ENCODE assay signal across 24 cellular contexts in the genomic region with DNA sequence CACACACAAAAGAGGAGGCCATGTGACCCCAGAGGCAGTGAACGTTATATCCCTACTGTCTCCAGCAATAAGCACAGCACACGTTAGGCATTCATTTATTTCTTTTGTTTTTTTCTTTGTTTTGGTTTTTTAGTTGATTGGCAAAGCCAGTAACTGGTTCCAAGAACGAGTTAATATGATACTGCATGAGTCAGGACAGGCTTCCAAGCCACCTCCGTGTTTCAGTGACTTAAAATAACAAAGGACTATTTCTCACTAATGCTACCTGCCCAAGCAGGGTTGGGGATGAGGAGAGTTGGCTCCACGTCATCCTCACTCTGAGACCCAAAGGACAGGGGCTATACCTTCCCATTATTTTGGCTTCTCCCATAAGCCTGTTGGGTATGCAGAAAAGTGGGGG.
DNase-seq lines count a peak whose midpoint lies in the region; ATAC-seq and TF ChIP-seq lines count a peak whose summit lies in the region.
"Had no signal": no experiment of that assay in that cellular context is flagged by ENCODE, and none has a peak within 500 bp of the region (broad histone marks: within the 10 kb centered on the region; RNA-seq: fewer than 3 reads in every experiment).

No MANE protein-coding gene starts in this region.

- TF ChIP-seq CTCF in WERI-Rb-1 (IDR thresholded peaks at IDR 0.05; ENCODE audit: low read depth, low read length) = no peak
- no peak for TF ChIP-seq CTCF in epithelial cell of proximal tubule (conservative IDR thresholded peaks at IDR 0.05; ENCODE audit: low read depth, low read length)
- no peak for TF ChIP-seq CTCF in psoas muscle (IDR thresholded peaks at IDR 0.05)
- no peak for TF ChIP-seq CTCF in CD14-positive monocyte (IDR thresholded peaks at IDR 0.05)

- peaks cover 1 to 3% (median 3%) of the 10 kb centered on the region in 3 donors for H3K27me3 Mint-ChIP-seq in CD14-positive monocyte (ENCODE audit: low read depth in 3 of 3)
- H3K27me3 Mint-ChIP-seq: B cell had no signal

- ATAC-seq in psoas muscle (peak in 3 of 4 donors; percentile 45 to 47 (median 46)), HG03196 (IDR thresholded peaks at IDR 0.05; ENCODE audit: unreplicated experiment) (no peak)
- ATAC-seq: A549, GM23338 had no signal

- H3K4me1 ChIP-seq in psoas muscle = peaks cover 20% of the 10 kb centered on the region
- H3K4me1 ChIP-seq: A549 had no signal

- peak overlapping the region in 1 of 7 donors; percentile 17 for H3K27ac Mint-ChIP-seq in CD14-positive monocyte
- H3K27ac Mint-ChIP-seq: B cell, GM23338, IgD-negative memory B cell had no signal

- no peak overlapping the region for H3K4me3 Mint-ChIP-seq in CD14-positive monocyte
- H3K4me3 Mint-ChIP-seq: B cell, GM23338, IgD-negative memory B cell had no signal

- H3K36me3 Mint-ChIP-seq in CD14-positive monocyte = no peaks in the 10 kb centered on the region
- H3K36me3 Mint-ChIP-seq: IgD-negative memory B cell had no signal

- H3K27me3 ChIP-seq in WERI-Rb-1 (ENCODE audit: insufficient read depth, low read depth, severe bottlenecking) = no peaks in the 10 kb centered on the region
- H3K27me3 ChIP-seq in psoas muscle (ENCODE audit: insufficient read depth in 3 of 3, low read length in 2 of 3) = no peaks in the 10 kb centered on the region

- H3K4me3 ChIP-seq in WERI-Rb-1 (ENCODE audit: low read depth, low read length) (no peak overlapping the region), epithelial cell of proximal tubule (ENCODE audit: low read depth, low read length) (no peak overlapping the region), psoas muscle (no peak overlapping the region)
- H3K4me3 ChIP-seq: A549, GM23338 had no signal

- H3K4me1 Mint-ChIP-seq in CD14-positive monocyte = peaks cover 2% of the 10 kb centered on the region
- H3K4me1 Mint-ChIP-seq: B cell had no signal

- intact Hi-C loops in psoas muscle (cut with DNase I) (no loop called here), CD14-positive monocyte (cut with micrococcal nuclease) (no loop called here)

- H3K9me3 ChIP-seq in WERI-Rb-1 (ENCODE audit: severe bottlenecking) (peaks cover 3% of the 10 kb centered on the region), psoas muscle (no peaks in the 10 kb centered on the region)
- H3K9me3 ChIP-seq: A549, SK-N-SH had no signal

- peaks cover 0 to 7% (median 2%) of the 10 kb centered on the region in 7 donors for H3K9me3 Mint-ChIP-seq in CD14-positive monocyte

- peak; percentile 40 for DNase-seq in LHCN-M2 (ENCODE audit: low read depth)
- no peak for DNase-seq in WERI-Rb-1
- peak; percentile 41 for DNase-seq in epithelial cell of proximal tubule (ENCODE audit: low read depth)
- no peak for DNase-seq in psoas muscle
- no peak for DNase-seq in CD14-positive monocyte (ENCODE audit: low spot score)
- no peak for DNase-seq in HUDEP-2 (lab: John Stamatoyannopoulos, UW; ENCODE audit: unreplicated experiment in 76 of 76)
- DNase-seq in activated CD4-positive, CD25-positive, alpha-beta regulatory T cell treated with anti-CD3 and anti-CD28 coated beads, Interleukin-2, amount 50 U/mL, for 72 hours = no peak
- DNase-seq: DMS79, HCEC 1CT, MM.1S, NCI-H1048, NCI-H1436, NCI-H187 treated with DMSO at 0.1 percent for 48 hours, NCI-H2107, NCI-H226, NCI-H510A treated with DMSO at 0.1 percent for 48 hours, NCI-H748 treated with DMSO at 0.1 percent for 48 hours, SIG-M5, SK-N-SH had no signal

- WGBS in psoas muscle, 3 donors = 36 to 57% (median 36%) methylated on average over 5 of the region's 5 CpGs

- H3K27ac ChIP-seq in WERI-Rb-1 (peak overlapping the region; percentile 54), psoas muscle (no peak overlapping the region)
- H3K27ac ChIP-seq: A549 had no signal

- H3K36me3 ChIP-seq in WERI-Rb-1 = no peaks in the 10 kb centered on the region
- no peaks in the 10 kb centered on the region for H3K36me3 ChIP-seq in psoas muscle (ENCODE audit: insufficient read depth in 1 of 2, low read depth in 1 of 2)

Comparison
In these comparisons a context has a peak if more than half of its experiments do, and no peak if none do; other contexts are left out.
1. DNase-seq: peak in LHCN-M2 (single experiment) and epithelial cell of proximal tubule (single experiment); none in WERI-Rb-1 (single experiment), psoas muscle (0 of 2), CD14-positive monocyte (single experiment), HUDEP-2 (0 of 76) and activated CD4-positive, CD25-positive, alpha-beta regulatory T cell treated with anti-CD3 and anti-CD28 coated beads, Interleukin-2, amount 50 U/mL, for 72 hours (single experiment).